8 cellular contexts compared by ENCODE assay signal in the genomic region with DNA sequence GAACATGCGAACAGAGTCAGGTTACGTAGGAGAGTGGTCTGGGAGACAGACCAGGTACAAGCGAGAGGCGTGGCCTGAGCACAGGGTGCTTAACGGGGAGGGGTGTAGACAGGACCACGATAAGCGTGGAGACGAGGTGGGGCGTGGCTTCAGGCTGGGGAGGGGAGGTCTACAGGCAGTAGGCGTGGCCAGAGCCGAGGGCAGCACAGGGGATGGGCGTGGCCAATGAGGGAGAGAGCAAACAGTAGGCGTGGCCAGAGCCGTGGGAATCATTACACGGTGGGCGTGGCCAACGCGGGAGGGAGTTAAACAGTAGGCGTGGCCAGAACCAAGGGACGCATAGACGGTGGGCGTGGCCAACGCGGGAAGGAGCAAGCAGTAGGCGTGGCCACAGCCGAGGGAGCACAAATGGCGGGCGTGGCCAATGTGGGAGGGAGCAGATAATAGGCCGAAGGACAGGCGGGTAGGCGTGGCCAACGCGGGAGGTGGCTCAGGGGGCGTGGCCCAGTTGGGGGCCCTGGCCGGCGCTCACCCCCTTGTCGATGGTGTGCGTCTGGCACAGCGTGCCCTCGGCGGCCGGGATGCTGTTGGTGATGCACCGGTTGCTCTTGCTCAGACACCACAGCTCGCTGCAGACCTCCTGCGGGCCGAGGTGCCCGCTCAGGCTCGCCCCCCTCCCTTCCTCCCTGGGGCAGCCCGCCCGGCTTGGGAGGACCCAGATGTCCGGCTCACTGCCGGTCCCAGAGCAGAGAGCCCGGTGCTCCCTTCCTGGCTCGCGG. TPM values are rescaled to one million over a fixed set of nuclear protein-coding genes. Genes with fewer than 3 reads are reported as not detected.
DNase-seq lines count a peak whose midpoint lies in the region; ATAC-seq and TF ChIP-seq lines count a peak whose summit lies in the region.

No MANE protein-coding gene starts in this region.

- H3K4me3 Mint-ChIP-seq in activated T-helper 17 cell treated with anti-CD3 and anti-CD28 coated beads, Interleukin-2, amount 50 U/mL, for 72 hours: peak overlapping the region; percentile 77
- peak overlapping the region; percentile 82 for H3K4me3 Mint-ChIP-seq in natural killer cell

- H3K4me3 ChIP-seq in PC-3 (ENCODE audit: low read length) (no peak overlapping the region), fibroblast of villous mesenchyme (ENCODE audit: low read depth, low read length) (peak overlapping the region; percentile 51)

- DNase-seq in D341Med (ENCODE audit: low spot score) (peak; percentile 83), PC-3 (peak; percentile 33), fibroblast of villous mesenchyme (ENCODE audit: low read depth) (peak; percentile 96), natural killer cell (peak; percentile 97)
- DNase-seq in stimulated activated CD8-positive, alpha-beta memory T cell treated with anti-CD3 and anti-CD28 coated beads, Interleukin-7, amount 100 ng/mL, for 1 hour (ENCODE audit: low read depth in 2 of 2): peak; percentile 84

- peak overlapping the region; percentile 3 for H3K27ac Mint-ChIP-seq in activated T-helper 17 cell treated with anti-CD3 and anti-CD28 coated beads, Interleukin-2, amount 50 U/mL, for 72 hours
- peak overlapping the region; percentile 72 to 81 for H3K27ac Mint-ChIP-seq in natural killer cell

- no peaks in the 10 kb centered on the region for H3K27me3 Mint-ChIP-seq in activated T-helper 17 cell treated with anti-CD3 and anti-CD28 coated beads, Interleukin-2, amount 50 U/mL, for 72 hours
- H3K27me3 Mint-ChIP-seq in natural killer cell (ENCODE audit: low read depth in 2 of 2): no peaks in the 10 kb centered on the region

- H3K27me3 ChIP-seq in PC-3 (ENCODE audit: low read length): peaks cover 43% of the 10 kb centered on the region

- H3K9me3 Mint-ChIP-seq in activated T-helper 17 cell treated with anti-CD3 and anti-CD28 coated beads, Interleukin-2, amount 50 U/mL, for 72 hours: no peaks in the 10 kb centered on the region
- no peaks in the 10 kb centered on the region for H3K9me3 Mint-ChIP-seq in natural killer cell

- POLR2A ChIA-PET in PC-3 (lab: Charles Lee; ENCODE audit: unreplicated experiment): no interaction called here

- no peak overlapping the region for H3K9ac ChIP-seq in PC-3 (ENCODE audit: low read length)

- TF ChIP-seq CTCF in PC-3 (conservative IDR thresholded peaks at IDR 0.05; ENCODE audit: low read depth, low read length): no peak
- no peak for TF ChIP-seq CTCF in fibroblast of villous mesenchyme (IDR thresholded peaks at IDR 0.05; ENCODE audit: insufficient read depth, low read depth, low read length)
- no peak for TF ChIP-seq CTCF in natural killer cell (IDR thresholded peaks at IDR 0.05)

- no TSS peak for BruUV-seq in PC-3 (replicated peaks; lab: Mats Ljungman, UMichigan)

- H3K36me3 ChIP-seq in PC-3 (ENCODE audit: low read depth, low read length): no peaks in the 10 kb centered on the region

- H2AFZ ChIP-seq in PC-3 (ENCODE audit: low read length): no peak overlapping the region

- H3K27ac ChIP-seq in PC-3 (ENCODE audit: low read length): no peak overlapping the region

- H3K9me3 ChIP-seq in PC-3 (ENCODE audit: low read length): 0 out of 2 replicates have a peak, but pooled peaks cover 8% of the 10 kb centered on the region

- ATAC-seq in PC-3 (no peak; the same call in 1 of the 2 replicates), natural killer cell (peak; percentile 86 to 94 (median 87)), HG03571 (IDR thresholded peaks at IDR 0.05; ENCODE audit: unreplicated experiment) (no peak), HG02973 (IDR thresholded peaks at IDR 0.05; ENCODE audit: unreplicated experiment) (no peak)
- peak; percentile 89 for ATAC-seq in activated T-helper 17 cell treated with anti-CD3 and anti-CD28 coated beads, Interleukin-2, amount 50 U/mL, for 72 hours (replicated peaks)

- H3K4me1 Mint-ChIP-seq in activated T-helper 17 cell treated with anti-CD3 and anti-CD28 coated beads, Interleukin-2, amount 50 U/mL, for 72 hours: peaks cover 8% of the 10 kb centered on the region
- H3K4me1 Mint-ChIP-seq in natural killer cell: peaks cover 24 to 38% of the 10 kb centered on the region in 2 donors

- CTCF ChIA-PET in PC-3 (lab: Charles Lee): no interaction called here

- no peaks in the 10 kb centered on the region for H3K9me2 ChIP-seq in PC-3 (replicated peaks; ENCODE audit: low read length)

- H3K79me2 ChIP-seq in PC-3 (ENCODE audit: low read length): no peaks in the 10 kb centered on the region

- intact Hi-C loops in PC-3 (cut with micrococcal nuclease): no loop called here
- intact Hi-C loops in natural killer cell (cut with micrococcal nuclease): loop anchor here (1.0 to 5.0 kb wide), 3 partner anchors 14 to 202 kb away; a partner anchor contains a TSS

- no peaks in the 10 kb centered on the region for H4K20me1 ChIP-seq in PC-3 (ENCODE audit: low read length)

- H3K4me2 ChIP-seq in PC-3 (ENCODE audit: low read length): no peak overlapping the region

- no peaks in the 10 kb centered on the region for H3F3A ChIP-seq in PC-3 (ENCODE audit: low read length, unreplicated experiment)

- no peaks in the 10 kb centered on the region for H3K36me3 Mint-ChIP-seq in activated T-helper 17 cell treated with anti-CD3 and anti-CD28 coated beads, Interleukin-2, amount 50 U/mL, for 72 hours (ENCODE audit: low read depth)
- no peaks in the 10 kb centered on the region for H3K36me3 Mint-ChIP-seq in natural killer cell

- H3K4me1 ChIP-seq in PC-3 (ENCODE audit: insufficient read depth, low read length): no peaks in the 10 kb centered on the region

RNA-seq across cellular contexts. Expression of a gene that starts 15.2 kb away (rescaled TPM):
- total RNA-seq in PC-3 (2014; rRNA removed) (2.0 TPM in 1 of 2 replicates, not detected in the other), fibroblast of villous mesenchyme (0.32 and 1.3 TPM in 2 replicates), natural killer cell (1,000 to 10,000 TPM in 2 of 3 donors, 100 to 1,000 TPM in 1; 971 to 1,223 (median 1,014) TPM)
- 100 to 1,000 TPM in 1 of 2 donors, 10 to 100 TPM in 1; 68.7 to 134 TPM for total RNA-seq in activated T-helper 17 cell treated with anti-CD3 and anti-CD28 coated beads, Interleukin-2, amount 50 U/mL, for 72 hours

RNA-seq across cellular contexts. Expression of a gene that starts 18.1 kb away (rescaled TPM):
- total RNA-seq in PC-3 (2014; rRNA removed): 1.2 TPM in 1 of 2 replicates, not detected in the other
- total RNA-seq in activated T-helper 17 cell treated with anti-CD3 and anti-CD28 coated beads, Interleukin-2, amount 50 U/mL, for 72 hours: 1 to 10 TPM; 2.5 to 7.4 TPM
- 7.3 and 19.3 TPM in 2 replicates for total RNA-seq in fibroblast of villous mesenchyme
- 100 to 1,000 TPM; 159 to 286 (median 203) TPM for total RNA-seq in natural killer cell

RNA-seq across cellular contexts. Expression of a gene that starts 38.0 kb away (rescaled TPM):
- not detected in 2 replicates for total RNA-seq in PC-3 (2014; rRNA removed)
- total RNA-seq in activated T-helper 17 cell treated with anti-CD3 and anti-CD28 coated beads, Interleukin-2, amount 50 U/mL, for 72 hours: not detected
- total RNA-seq in fibroblast of villous mesenchyme: not detected in 2 replicates
- not detected for total RNA-seq in natural killer cell

Comparison
In these comparisons a context has a peak if more than half of its experiments do, and no peak if none do; other contexts are left out.
1. DNase-seq: peak in every context shown above with its lines; median percentile 97 in natural killer cell; 96 in fibroblast of villous mesenchyme; 84 in stimulated activated CD8-positive, alpha-beta memory T cell treated with anti-CD3 and anti-CD28 coated beads, Interleukin-7, amount 100 ng/mL, for 1 hour; 83 in D341Med; 33 in PC-3.
2. ATAC-seq: peak in activated T-helper 17 cell treated with anti-CD3 and anti-CD28 coated beads, Interleukin-2, amount 50 U/mL, for 72 hours (single experiment) and natural killer cell (3 of 3); none in PC-3 (single experiment), HG03571 (single experiment) and HG02973 (single experiment).
3. RNA of a gene that starts 15.2 kb away (total RNA-seq): 971 to 1,223 TPM in natural killer cell and 68.7 to 134 TPM in activated T-helper 17 cell treated with anti-CD3 and anti-CD28 coated beads, Interleukin-2, amount 50 U/mL, for 72 hours; 2.0 TPM in PC-3 and 0.32 to 1.3 TPM in fibroblast of villous mesenchyme; every median in the first group is over 10 times any median in the second.